Comparison of ENCODE assay signal across 9 cellular contexts in the genomic region with DNA sequence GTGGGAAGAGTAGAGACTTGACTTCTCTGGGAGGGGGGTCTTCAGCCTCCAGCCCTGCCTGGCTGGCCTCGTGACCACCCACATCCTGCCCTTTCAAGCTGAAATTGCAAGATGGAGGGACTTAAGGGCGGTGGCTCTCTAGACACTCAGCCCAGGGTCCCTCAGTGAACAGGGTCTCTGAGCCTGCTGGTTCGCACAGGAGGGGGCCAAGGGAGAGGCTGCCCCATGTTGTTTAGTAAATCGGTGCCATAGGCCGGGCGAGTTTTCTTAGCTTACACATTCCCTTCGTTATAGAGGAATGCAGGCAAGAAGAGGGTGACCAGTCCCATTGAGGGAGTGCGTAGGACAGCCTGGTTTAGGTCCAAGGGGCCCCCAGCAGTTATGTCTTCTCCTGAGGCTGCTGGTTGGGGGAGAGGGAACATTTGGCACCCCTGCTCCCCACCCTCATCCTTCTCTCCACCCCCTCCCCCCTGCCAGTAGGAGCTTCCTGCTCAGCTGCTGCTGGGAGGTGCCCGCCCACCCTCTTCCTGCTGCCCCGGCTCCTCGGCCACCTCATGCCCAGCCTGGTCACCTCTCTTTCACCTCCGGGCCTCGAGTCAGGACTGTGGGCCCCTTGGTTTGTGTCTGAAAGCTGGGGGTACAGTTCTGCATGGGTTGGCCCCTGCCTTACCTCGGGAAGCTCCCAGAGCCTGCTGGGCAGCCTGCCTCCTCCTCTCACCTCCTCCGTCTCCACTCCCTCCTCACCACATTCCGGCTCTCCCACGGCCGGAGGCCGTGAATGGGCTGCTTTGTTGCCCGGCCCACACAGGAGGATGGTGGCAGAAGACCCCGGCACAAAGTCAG. TPM values are rescaled to one million over a fixed set of nuclear protein-coding genes. Genes with fewer than 3 reads are reported as not detected.
A peak's percentile ranks its signal among the peaks of the same experiment; 100 is the strongest.
DNase-seq lines count a peak whose midpoint lies in the region; ATAC-seq and TF ChIP-seq lines count a peak whose summit lies in the region.
"Had no signal": no experiment of that assay in that cellular context is flagged by ENCODE, and none has a peak within 500 bp of the region (broad histone marks: within the 10 kb centered on the region; RNA-seq: fewer than 3 reads in every experiment).

No MANE protein-coding gene starts in this region.

- no peak for TF ChIP-seq POLR2A in Peyer's patch (IDR thresholded peaks at IDR 0.05)
- no peak for TF ChIP-seq POLR2A in ovary (IDR thresholded peaks at IDR 0.05)

- no peaks in the 10 kb centered on the region for H3K9me3 ChIP-seq in CD8-positive, alpha-beta T cell (ENCODE audit: low read length)
- H3K9me3 ChIP-seq in Peyer's patch (no peaks in the 10 kb centered on the region), endodermal cell (ENCODE audit: control insufficient read depth, low read length) (no peaks in the 10 kb centered on the region), ovary (no peaks in the 10 kb centered on the region)

- H3K9ac ChIP-seq in endodermal cell (ENCODE audit: extremely low read depth, low read length, poor library complexity, severe bottlenecking): no peak overlapping the region

- no peak for DNase-seq in CD8-positive, alpha-beta T cell
- no peak for DNase-seq in Peyer's patch
- DNase-seq in endodermal cell: no peak
- no peak for DNase-seq in ovary
- DNase-seq in NCI-H82 treated with DMSO at 0.1 percent for 48 hours (lab: John Stamatoyannopoulos, UW; ENCODE audit: unreplicated experiment): no peak
- DNase-seq in posterior vena cava (ENCODE audit: low spot score): no peak
- DNase-seq: activated CD8-positive, alpha-beta memory T cell treated with anti-CD3 and anti-CD28 coated beads for 24 hours had no signal

- peaks cover 41% of the 10 kb centered on the region for H3K4me1 ChIP-seq in CD8-positive, alpha-beta T cell (ENCODE audit: insufficient read depth, low read length)
- peaks cover 3 to 45% (median 30%) of the 10 kb centered on the region in 4 donors for H3K4me1 ChIP-seq in Peyer's patch
- no peaks in the 10 kb centered on the region for H3K4me1 ChIP-seq in endodermal cell (ENCODE audit: control insufficient read depth, insufficient read depth, low read length)
- peaks cover 5% of the 10 kb centered on the region for H3K4me1 ChIP-seq in ovary (ENCODE audit: insufficient read depth)

- peaks cover 10% of the 10 kb centered on the region for H3K36me3 ChIP-seq in CD8-positive, alpha-beta T cell (ENCODE audit: insufficient read depth, low read length)
- H3K36me3 ChIP-seq in Peyer's patch: peaks cover 0 to 50% (median 0%) of the 10 kb centered on the region in 3 donors
- H3K36me3 ChIP-seq in endodermal cell (ENCODE audit: control insufficient read depth, insufficient read depth, low read length): no peaks in the 10 kb centered on the region
- no peaks in the 10 kb centered on the region for H3K36me3 ChIP-seq in ovary

- no peak overlapping the region for H3K4me3 ChIP-seq in CD8-positive, alpha-beta T cell (ENCODE audit: low read depth, low read length)
- peak overlapping the region in 1 of 4 donors; percentile 3 for H3K4me3 ChIP-seq in Peyer's patch
- no peak overlapping the region for H3K4me3 ChIP-seq in endodermal cell (ENCODE audit: low read length)
- H3K4me3 ChIP-seq in ovary: peak overlapping the region; percentile 10

- POLR2A ChIA-PET in CD8-positive, alpha-beta T cell (lab: Charles Lee): interaction anchor here (1.0 to 15.1 kb wide), 2 partner anchors 12 to 113 kb away, joined by 3 to 235 read pairs; a partner anchor contains a TSS

- TF ChIP-seq CTCF in CD8-positive, alpha-beta T cell (IDR thresholded peaks at IDR 0.05): no peak
- no peak for TF ChIP-seq CTCF in Peyer's patch (IDR thresholded peaks at IDR 0.05)
- TF ChIP-seq CTCF in endodermal cell (conservative IDR thresholded peaks at IDR 0.05): no peak
- TF ChIP-seq CTCF in ovary (IDR thresholded peaks at IDR 0.05): no peak

- no peaks in the 10 kb centered on the region for H3K9me3 Mint-ChIP-seq in CD8-positive, alpha-beta T cell
- H3K9me3 Mint-ChIP-seq in endodermal cell: no peaks in the 10 kb centered on the region

- H3K4me3 Mint-ChIP-seq in CD8-positive, alpha-beta T cell: no peak overlapping the region
- H3K4me3 Mint-ChIP-seq in endodermal cell: no peak overlapping the region

- peaks cover 44% of the 10 kb centered on the region for H3K4me1 Mint-ChIP-seq in CD8-positive, alpha-beta T cell (ENCODE audit: low read depth)
- H3K4me1 Mint-ChIP-seq in endodermal cell: peaks cover 14% of the 10 kb centered on the region

- WGBS in endodermal cell (ENCODE audit: insufficient coverage in 1 of 2, insufficient read length in 1 of 2), 2 experiments: 77 to 84% methylated on average over 5 to 21 of the region's 21 CpGs
- WGBS in ovary, 3 donors: 27 to 30% (median 30%) methylated on average over 21 of the region's 21 CpGs

- no peak for ATAC-seq in CD8-positive, alpha-beta T cell
- ATAC-seq in HG03135 (IDR thresholded peaks at IDR 0.05; ENCODE audit: unreplicated experiment) (no peak), GM18867 (IDR thresholded peaks at IDR 0.05; ENCODE audit: unreplicated experiment) (no peak)

- H3K27ac Mint-ChIP-seq in CD8-positive, alpha-beta T cell: peak overlapping the region; percentile 18
- no peak overlapping the region for H3K27ac Mint-ChIP-seq in endodermal cell

- CTCF ChIA-PET in CD8-positive, alpha-beta T cell (lab: Charles Lee): interaction anchor here (1.1 to 1.8 kb wide), 2 partner anchors 25 to 121 kb away, joined by 3 to 5 read pairs; no protein-coding TSS in a partner anchor

- H3K36me3 Mint-ChIP-seq in CD8-positive, alpha-beta T cell: peaks cover 35% of the 10 kb centered on the region
- H3K36me3 Mint-ChIP-seq in endodermal cell (ENCODE audit: low read depth): peaks cover 4% of the 10 kb centered on the region

- intact Hi-C loops in CD8-positive, alpha-beta T cell (cut with DNase I, micrococcal nuclease): no loop called here
- intact Hi-C loops in ovary (cut with DNase I): no loop called here
- intact Hi-C loops in posterior vena cava (cut with DNase I): no loop called here

- H3K27ac ChIP-seq in CD8-positive, alpha-beta T cell (ENCODE audit: low read depth, low read length): no peak overlapping the region
- H3K27ac ChIP-seq in Peyer's patch (peak overlapping the region; percentile 15 to 68 (median 42)), endodermal cell (ENCODE audit: low read depth, low read length) (peak overlapping the region; percentile 47), ovary (peak overlapping the region; percentile 19 to 46)

- H3K27me3 Mint-ChIP-seq in CD8-positive, alpha-beta T cell (ENCODE audit: low read depth): no peaks in the 10 kb centered on the region
- no peaks in the 10 kb centered on the region for H3K27me3 Mint-ChIP-seq in endodermal cell (ENCODE audit: insufficient read depth)

- TF ChIP-seq EP300 in ovary (IDR thresholded peaks at IDR 0.05): no peak

- no peaks in the 10 kb centered on the region for H3K27me3 ChIP-seq in CD8-positive, alpha-beta T cell (ENCODE audit: insufficient read depth, low read length)
- no peaks in the 10 kb centered on the region for H3K27me3 ChIP-seq in Peyer's patch
- no peaks in the 10 kb centered on the region for H3K27me3 ChIP-seq in endodermal cell (ENCODE audit: control insufficient read depth, insufficient read depth, low read length, poor library complexity, severe bottlenecking)
- no peaks in the 10 kb centered on the region for H3K27me3 ChIP-seq in ovary

RNA-seq across cellular contexts. Expression of a gene that starts 3.9 kb away (rescaled TPM):
- 10 to 100 TPM; 18.4 to 20.8 TPM for total RNA-seq in CD8-positive, alpha-beta T cell
- 100 to 1,000 TPM in 2 of 4 donors, 10 to 100 TPM in 2; 51.2 to 115 (median 102) TPM for total RNA-seq in Peyer's patch
- 10 to 100 TPM; 27.4 to 29.6 TPM for total RNA-seq in endodermal cell
- polyA plus RNA-seq in endodermal cell (2013, experiment 1 of 2): 10.8 TPM
- 11.9 TPM for polyA plus RNA-seq in endodermal cell (2013, experiment 2 of 2)
- 10 to 100 TPM; 21.2 to 41.7 (median 25.5) TPM for total RNA-seq in ovary
- polyA plus RNA-seq in ovary: 10 to 100 TPM in 1 of 2 donors, 1 to 10 TPM in 1; 4.3 to 15.8 TPM
- total RNA-seq in posterior vena cava: 10 to 100 TPM; 19.0 to 20.7 TPM

RNA-seq across cellular contexts. Expression of a gene that starts 7.9 kb away (rescaled TPM):
- total RNA-seq in CD8-positive, alpha-beta T cell: 10 to 100 TPM; 27.8 to 29.6 TPM
- total RNA-seq in Peyer's patch (10 to 100 TPM; 23.3 to 50.6 (median 40.2) TPM), endodermal cell (1 to 10 TPM; 3.0 to 6.3 TPM), ovary (1 to 10 TPM; 3.2 to 8.7 (median 4.6) TPM), posterior vena cava (1 to 10 TPM; 6.1 to 9.6 TPM)
- polyA plus RNA-seq in endodermal cell (2013, experiment 1 of 2): 0.71 TPM
- polyA plus RNA-seq in endodermal cell (2013, experiment 2 of 2): 0.50 TPM
- 1 to 10 TPM; 2.7 to 3.4 TPM for polyA plus RNA-seq in ovary

RNA-seq across cellular contexts. Expression of a gene that starts 32.3 kb away (rescaled TPM):
- total RNA-seq in CD8-positive, alpha-beta T cell: 100 to 1,000 TPM; 198 to 201 TPM
- total RNA-seq in Peyer's patch: 1,000 to 10,000 TPM in 2 of 4 donors, 100 to 1,000 TPM in 2; 705 to 1,411 (median 1,064) TPM
- 10 to 100 TPM; 61.3 to 85.2 TPM for total RNA-seq in endodermal cell
- 21.0 TPM for polyA plus RNA-seq in endodermal cell (2013, experiment 1 of 2)
- polyA plus RNA-seq in endodermal cell (2013, experiment 2 of 2): 14.2 TPM
- total RNA-seq in ovary: 100 to 1,000 TPM; 175 to 850 (median 372) TPM
- 100 to 1,000 TPM; 216 to 268 TPM for polyA plus RNA-seq in ovary
- total RNA-seq in posterior vena cava: 1,000 to 10,000 TPM in 1 of 2 donors, 100 to 1,000 TPM in 1; 742 to 1,004 TPM

RNA-seq across cellular contexts. Expression of a gene that starts 35.8 kb away (rescaled TPM):
- total RNA-seq in CD8-positive, alpha-beta T cell: under 1 TPM; 0.35 to 0.75 TPM
- total RNA-seq in Peyer's patch: 10 to 100 TPM in 1 of 4 donors, 1 to 10 TPM in 3; 3.3 to 11.7 (median 7.7) TPM
- total RNA-seq in endodermal cell: 1 to 10 TPM in 1 of 2 donors, under 1 TPM in 1; 0.99 to 1.0 TPM
- 2.1 TPM for polyA plus RNA-seq in endodermal cell (2013, experiment 1 of 2)
- 1.7 TPM for polyA plus RNA-seq in endodermal cell (2013, experiment 2 of 2)
- under 1 TPM in 6 of 7 donors, not detected in 1; 0.11 to 0.72 (median 0.34) TPM for total RNA-seq in ovary
- under 1 TPM in 1 of 2 donors, not detected in 1; 0.31 TPM for polyA plus RNA-seq in ovary
- total RNA-seq in posterior vena cava: not detected

RNA-seq across cellular contexts. Expression of a gene that starts 56.7 kb away (rescaled TPM):
- 10 to 100 TPM; 71.4 to 71.5 TPM for total RNA-seq in CD8-positive, alpha-beta T cell
- total RNA-seq in Peyer's patch (10 to 100 TPM; 25.0 to 47.0 (median 39.5) TPM), endodermal cell (10 to 100 TPM; 75.8 to 80.9 TPM), ovary (10 to 100 TPM; 49.7 to 99.1 (median 85.4) TPM), posterior vena cava (10 to 100 TPM; 38.2 to 55.6 TPM)
- polyA plus RNA-seq in endodermal cell (2013, experiment 1 of 2): 87.4 TPM
- polyA plus RNA-seq in endodermal cell (2013, experiment 2 of 2): 76.9 TPM
- 10 to 100 TPM; 52.0 to 78.4 TPM for polyA plus RNA-seq in ovary
